Comparison of ENCODE assay signal across 8 cellular contexts in the genomic region with DNA sequence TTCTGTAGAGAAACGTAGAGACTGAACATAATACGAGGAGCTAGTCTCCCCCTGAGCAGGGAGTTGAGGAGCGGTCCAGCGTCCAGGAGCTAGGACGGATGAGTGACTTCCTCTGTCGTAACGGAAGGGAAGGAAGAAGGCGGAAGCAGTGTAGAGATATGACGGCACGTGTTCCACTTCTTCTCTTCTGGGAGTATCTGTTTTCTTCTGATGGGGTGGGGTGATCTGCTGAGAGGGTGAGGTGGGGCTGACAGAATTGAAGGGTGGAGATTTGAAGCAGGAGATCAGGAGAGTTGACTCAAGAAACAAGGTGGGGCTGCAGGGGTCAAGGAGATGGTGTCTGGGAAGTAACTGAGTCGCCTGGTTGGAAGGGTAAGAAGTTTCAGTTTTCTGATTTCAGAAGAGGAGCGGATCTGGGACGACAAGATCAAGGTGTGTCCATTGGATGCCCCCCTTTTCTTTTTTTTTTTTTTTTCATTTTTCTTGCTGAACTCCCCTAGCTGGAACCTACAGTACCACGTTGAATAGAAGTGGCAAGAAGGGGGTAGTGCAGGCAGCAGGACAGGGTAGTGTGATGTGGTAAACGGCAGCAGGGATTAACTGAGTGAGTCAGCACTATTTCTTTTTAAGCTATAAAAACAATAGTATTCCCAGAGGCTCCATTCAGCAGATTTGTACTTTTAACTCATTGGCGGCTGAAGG. TPM values are rescaled to one million over a fixed set of nuclear protein-coding genes. Genes with fewer than 3 reads are reported as not detected.
A peak's percentile ranks its signal among the peaks of the same experiment; 100 is the strongest.
DNase-seq lines count a peak whose midpoint lies in the region; ATAC-seq and TF ChIP-seq lines count a peak whose summit lies in the region.

No MANE protein-coding gene starts in this region.

- ATAC-seq in DND-41 (ENCODE audit: insufficient read depth, low read depth), result peak; percentile 78

- no peaks in the 10 kb centered on the region for H3K36me3 ChIP-seq in DND-41 (ENCODE audit: insufficient read depth, low read length)
- H3K36me3 ChIP-seq in OCI-LY1 (ENCODE audit: insufficient read depth, low read length), result no peaks in the 10 kb centered on the region
- no peaks in the 10 kb centered on the region for H3K36me3 ChIP-seq in duodenal mucosa (ENCODE audit: control insufficient read depth in 1 of 2, insufficient read depth in 2 of 2, low read length in 2 of 2)
- H3K36me3 ChIP-seq in hepatocyte (replicated peaks; ENCODE audit: insufficient read depth, low read depth), result no peaks in the 10 kb centered on the region

- no peaks in the 10 kb centered on the region for H3K4me1 ChIP-seq in DND-41 (ENCODE audit: insufficient read depth, low read length)
- H3K4me1 ChIP-seq in OCI-LY1 (ENCODE audit: insufficient read depth, low read length, severe bottlenecking), result peaks cover 9% of the 10 kb centered on the region
- H3K4me1 ChIP-seq in duodenal mucosa (ENCODE audit: control insufficient read depth in 1 of 2, insufficient read depth in 2 of 2, low read length in 2 of 2), result no peaks in the 10 kb centered on the region
- no peaks in the 10 kb centered on the region for H3K4me1 ChIP-seq in hepatocyte (ENCODE audit: insufficient read depth)

- H3K4me3 Mint-ChIP-seq in nephron, result peak overlapping the region in 2 of 3 experiments; percentile 4 to 52

- no peaks in the 10 kb centered on the region for H3K9me3 Mint-ChIP-seq in nephron

- no peaks in the 10 kb centered on the region for H3K9me3 ChIP-seq in DND-41 (ENCODE audit: insufficient read depth, low read length, severe bottlenecking)
- H3K9me3 ChIP-seq in OCI-LY1 (ENCODE audit: low read length), result no peaks in the 10 kb centered on the region
- H3K9me3 ChIP-seq in duodenal mucosa (ENCODE audit: control insufficient read depth in 1 of 2, low read length in 2 of 2), result no peaks in the 10 kb centered on the region
- H3K9me3 ChIP-seq in hepatocyte (ENCODE audit: low read depth), result no peaks in the 10 kb centered on the region

- no peaks in the 10 kb centered on the region for H3K36me3 Mint-ChIP-seq in nephron (ENCODE audit: low read depth)

- H3K9ac ChIP-seq in DND-41 (ENCODE audit: low read depth, low read length) (no peak overlapping the region), OCI-LY1 (ENCODE audit: low read length) (no peak overlapping the region), duodenal mucosa (ENCODE audit: low read depth in 1 of 2, low read length in 2 of 2) (no peak overlapping the region)

- H3K27me3 Mint-ChIP-seq in nephron (ENCODE audit: low read depth), result peaks cover 13% of the 10 kb centered on the region

- H3K4me2 ChIP-seq in DND-41 (ENCODE audit: insufficient read depth, low read length), result no peak overlapping the region
- H3K4me2 ChIP-seq in OCI-LY1 (ENCODE audit: low read length), result peak overlapping the region; percentile 38; the same call in 1 of the 2 replicates
- H3K4me2 ChIP-seq in hepatocyte, result no peak overlapping the region

- 74% methylated on average over 16 of the region's 16 CpGs for WGBS in hepatocyte (ENCODE audit: low lambda C conversion rate, missing lambda C conversion rate)

- intact Hi-C loops in posterior cingulate gyrus (cut with DNase I), result no loop called here

- H3K79me2 ChIP-seq in DND-41 (ENCODE audit: insufficient read depth, low read length), result no peaks in the 10 kb centered on the region
- H3K79me2 ChIP-seq in OCI-LY1 (ENCODE audit: insufficient read depth, low read length), result no peaks in the 10 kb centered on the region
- no peaks in the 10 kb centered on the region for H3K79me2 ChIP-seq in hepatocyte

- no peaks in the 10 kb centered on the region for H3K27me3 ChIP-seq in DND-41 (ENCODE audit: insufficient read depth, low read length, poor library complexity)
- no peaks in the 10 kb centered on the region for H3K27me3 ChIP-seq in OCI-LY1 (ENCODE audit: insufficient read depth, low read length)
- no peaks in the 10 kb centered on the region for H3K27me3 ChIP-seq in duodenal mucosa (ENCODE audit: control insufficient read depth in 1 of 2, insufficient read depth in 2 of 2, low read length in 2 of 2)
- H3K27me3 ChIP-seq in hepatocyte, result no peaks in the 10 kb centered on the region

- peaks cover 27% of the 10 kb centered on the region for H3K4me1 Mint-ChIP-seq in nephron

- H3K27ac ChIP-seq in DND-41 (ENCODE audit: low read length), result no peak overlapping the region
- H3K27ac ChIP-seq in OCI-LY1 (ENCODE audit: low read depth, low read length, poor library complexity, severe bottlenecking), result no peak overlapping the region
- H3K27ac ChIP-seq in duodenal mucosa (ENCODE audit: low read depth, low read length), result no peak overlapping the region
- no peak overlapping the region for H3K27ac ChIP-seq in hepatocyte

- H4K20me1 ChIP-seq in DND-41 (ENCODE audit: insufficient read depth, low read length) (no peaks in the 10 kb centered on the region), OCI-LY1 (ENCODE audit: insufficient read depth, low read length) (no peaks in the 10 kb centered on the region), hepatocyte (ENCODE audit: insufficient read depth, poor library complexity, severe bottlenecking) (no peaks in the 10 kb centered on the region)

- peak; percentile 13 for DNase-seq in DND-41
- DNase-seq in HuH-7.5 (ENCODE audit: low spot score), result no peak
- DNase-seq in posterior cingulate gyrus, result no peak
- no peak for DNase-seq in hepatocyte (ENCODE audit: low spot score)
- DNase-seq in NCI-H1105 treated with DMSO at 0.1 percent for 48 hours (lab: John Stamatoyannopoulos, UW), result no peak

- no peaks in the 10 kb centered on the region for H3F3A ChIP-seq in OCI-LY1 (ENCODE audit: insufficient read depth, low read length)

- peak overlapping the region in 1 of 3 experiments; percentile 16 for H3K27ac Mint-ChIP-seq in nephron

- H2AFZ ChIP-seq in DND-41 (ENCODE audit: low read depth, low read length), result no peak overlapping the region
- H2AFZ ChIP-seq in OCI-LY1 (ENCODE audit: low read length), result 0 out of 2 replicates have a peak overlapping the region, but pooled peaks have one; percentile 10
- no peak overlapping the region for H2AFZ ChIP-seq in hepatocyte

- TF ChIP-seq CTCF in DND-41 (IDR thresholded peaks at IDR 0.05; ENCODE audit: borderline replicate concordance, extremely low read depth, low read length, poor library complexity, severe bottlenecking) (no peak), OCI-LY1 (IDR thresholded peaks at IDR 0.05; ENCODE audit: low read length) (no peak), nephron (IDR thresholded peaks at IDR 0.05; ENCODE audit: unreplicated experiment in 3 of 3) (no peak), hepatocyte (IDR thresholded peaks at IDR 0.05; ENCODE audit: poor library complexity) (no peak)

- H3K4me3 ChIP-seq in DND-41 (ENCODE audit: low read depth in 1 of 2, low read length in 2 of 2), result no peak overlapping the region
- H3K4me3 ChIP-seq in OCI-LY1 (ENCODE audit: low read depth, low read length, poor library complexity, severe bottlenecking), result peak overlapping the region; percentile 17
- peak overlapping the region; percentile 31 to 43 for H3K4me3 ChIP-seq in duodenal mucosa (ENCODE audit: low read depth in 1 of 2, low read length in 2 of 2)
- no peak overlapping the region for H3K4me3 ChIP-seq in hepatocyte

- H3K9me2 ChIP-seq in OCI-LY1 (ENCODE audit: low read depth, low read length), result no peaks in the 10 kb centered on the region
- no peaks in the 10 kb centered on the region for H3K9me2 ChIP-seq in hepatocyte (replicated peaks; ENCODE audit: insufficient read depth)

RNA-seq across cellular contexts. Expression of a gene that starts 50.7 kb away (rescaled TPM):
- total RNA-seq in hepatocyte, result 26.2 and 27.6 TPM in 2 replicates
- 7.3 and 13.3 TPM in 2 replicates for polyA plus RNA-seq in hepatocyte

RNA-seq across cellular contexts. Expression of a gene that starts 58.9 kb away (rescaled TPM):
- 82.4 and 88.5 TPM in 2 replicates for total RNA-seq in hepatocyte
- polyA plus RNA-seq in hepatocyte, result 97.9 and 108 TPM in 2 replicates

Comparison
In these comparisons a context has a peak if more than half of its experiments do, and no peak if none do; other contexts are left out.
1. H3K4me3 ChIP-seq: peak in OCI-LY1 (single experiment) and duodenal mucosa (2 of 2); none in DND-41 (0 of 2) and hepatocyte (single experiment).